Comparison of ENCODE assay signal across 10 cellular contexts in genomic region chr19:14494451-14494850, GRCh38. TPM values are rescaled to one million over a fixed set of nuclear protein-coding genes. Genes with fewer than 3 reads are reported as not detected.
DNase-seq lines count a peak whose midpoint lies in the region; FAIRE-seq and TF ChIP-seq lines count a peak whose summit lies in the region.
"Had no signal": no experiment of that assay in that cellular context is flagged by ENCODE, and none has a peak within 500 bp of the region (broad histone marks: within the 10 kb centered on the region; RNA-seq: fewer than 3 reads in every experiment).

No MANE protein-coding gene starts in this region.

- H4K20me1 ChIP-seq in fibroblast of lung (ENCODE audit: control insufficient read depth, extremely low read depth, insufficient read depth, low read length) = no peaks in the 10 kb centered on the region

- CTCF ChIA-PET in Caco-2 (lab: Charles Lee) = interaction anchor here (1.7 kb wide), 1 partner anchor 57 kb away, joined by 6 read pairs; no protein-coding TSS in a partner anchor

- peaks cover 27% of the 10 kb centered on the region for H3K79me2 ChIP-seq in fibroblast of lung (ENCODE audit: control insufficient read depth, insufficient read depth, low read length)

- no peaks in the 10 kb centered on the region for H3K27me3 Mint-ChIP-seq in Caco-2 (ENCODE audit: insufficient read depth, unreplicated experiment)

- H3K27me3 ChIP-seq in Caco-2 (replicated peaks; ENCODE audit: control insufficient read depth, insufficient read depth, low read length) = no peaks in the 10 kb centered on the region
- no peaks in the 10 kb centered on the region for H3K27me3 ChIP-seq in fibroblast of lung (ENCODE audit: control insufficient read depth, insufficient read depth, low read length)
- H3K27me3 ChIP-seq in sigmoid colon = no peaks in the 10 kb centered on the region

- BruUV-seq in Caco-2 (replicated peaks; lab: Mats Ljungman, UMichigan) = TSS peak; percentile 49

- DNase-seq in Caco-2 (no peak), fibroblast of lung (ENCODE audit: low read depth in 2 of 2) (no peak), sigmoid colon (no peak), HTR-8/SVneo (ENCODE audit: insufficient read length, low spot score) (no peak), Kasumi-1 (lab: John Stamatoyannopoulos, UW) (no peak), DMS79 treated with DMSO at 0.1 percent for 48 hours (lab: John Stamatoyannopoulos, UW) (no peak), posterior cingulate gyrus (no peak)
- DNase-seq: dermis blood vessel endothelial cell, NCI-H1092 had no signal

- peak overlapping the region; percentile 63 for H3K27ac Mint-ChIP-seq in Caco-2 (ENCODE audit: unreplicated experiment)

- peak overlapping the region; percentile 6 for H3K27ac ChIP-seq in fibroblast of lung (ENCODE audit: insufficient read depth, low read length)
- H3K27ac ChIP-seq in sigmoid colon = peak overlapping the region; percentile 74 to 83 (median 80)

- TF ChIP-seq CTCF in Caco-2 (IDR thresholded peaks at IDR 0.05; ENCODE audit: insufficient read depth in 1 of 2, low read depth in 1 of 2, low read length in 1 of 2, severe bottlenecking in 1 of 2, unreplicated experiment in 1 of 2) = no peak
- TF ChIP-seq CTCF in WI38 (IDR thresholded peaks at IDR 0.05; ENCODE audit: low read depth, low read length) = no peak
- TF ChIP-seq CTCF in fibroblast of lung (conservative IDR thresholded peaks at IDR 0.05 in 1 of 2, IDR thresholded peaks at IDR 0.05 in 1 of 2; ENCODE audit: low read depth in 1 of 2, low read length in 2 of 2) = no peak
- no peak for TF ChIP-seq CTCF in sigmoid colon (IDR thresholded peaks at IDR 0.05)

- H3K9me3 Mint-ChIP-seq in Caco-2 (ENCODE audit: unreplicated experiment) = no peaks in the 10 kb centered on the region

- H3K36me3 ChIP-seq in Caco-2 (ENCODE audit: control insufficient read depth, insufficient read depth, low read length) = no peaks in the 10 kb centered on the region; the same call in 1 of the 2 replicates
- H3K36me3 ChIP-seq in fibroblast of lung (ENCODE audit: control insufficient read depth, insufficient read depth, low read length) = peaks cover 6% of the 10 kb centered on the region
- peaks cover 0 to 26% (median 0%) of the 10 kb centered on the region in 4 donors for H3K36me3 ChIP-seq in sigmoid colon

- 71 to 79% methylated on average over 5 of the region's 5 CpGs for WGBS in sigmoid colon, 2 donors

- peaks cover 51% of the 10 kb centered on the region for H3K36me3 Mint-ChIP-seq in Caco-2 (ENCODE audit: insufficient read depth, unreplicated experiment)

- peak overlapping the region; percentile 80 for H3K4me3 Mint-ChIP-seq in Caco-2 (ENCODE audit: unreplicated experiment)

- no peak overlapping the region for H2AFZ ChIP-seq in fibroblast of lung (ENCODE audit: low read length)

- peak overlapping the region; percentile 93 for H3K4me3 ChIP-seq in Caco-2 (ENCODE audit: low read depth, low read length)
- H3K4me3 ChIP-seq in WI38 (ENCODE audit: low read depth, low read length) = peak overlapping the region; percentile 90
- H3K4me3 ChIP-seq in fibroblast of lung (replicated peaks in 1 of 4; ENCODE audit: control extremely low read depth in 1 of 4, insufficient read depth in 1 of 4, low read depth in 3 of 4, low read length in 4 of 4) = peak overlapping the region; percentile 66 to 87 (median 76)
- H3K4me3 ChIP-seq in sigmoid colon = peak overlapping the region in 2 of 4 donors; percentile 77 to 82

- no peak for TF ChIP-seq POLR2A in sigmoid colon (IDR thresholded peaks at IDR 0.05)

- H3K9ac ChIP-seq in fibroblast of lung (ENCODE audit: insufficient read depth, low read length) = peak overlapping the region; percentile 20

- FAIRE-seq in HTR-8/SVneo (lab: Jason Lieb, UNC) = no peak

- H3K4me1 Mint-ChIP-seq in Caco-2 (ENCODE audit: low read depth, unreplicated experiment) = peaks cover 21% of the 10 kb centered on the region

- H3K9me3 ChIP-seq in Caco-2 (no peaks in the 10 kb centered on the region), fibroblast of lung (ENCODE audit: control insufficient read depth, insufficient read depth, low read depth, low read length) (no peaks in the 10 kb centered on the region), sigmoid colon (no peaks in the 10 kb centered on the region)

- intact Hi-C loops in Caco-2 (cut with micrococcal nuclease; ENCODE audit: unreplicated experiment) (no loop called here), sigmoid colon (cut with DNase I) (no loop called here), posterior cingulate gyrus (cut with DNase I) (no loop called here)

- TF ChIP-seq EP300 in sigmoid colon (IDR thresholded peaks at IDR 0.05) = no peak

- peak overlapping the region; percentile 71 for H3K4me2 ChIP-seq in fibroblast of lung (ENCODE audit: extremely low read depth, insufficient read depth, low read length)

- POLR2A ChIA-PET in Caco-2 (lab: Charles Lee) = interaction anchor here (0.6 kb wide), 1 partner anchor 196 kb away, joined by 3 read pairs; the partner anchor contains the start of gene ZNF333

- H3K4me1 ChIP-seq in Caco-2 (peaks cover 16% of the 10 kb centered on the region), fibroblast of lung (ENCODE audit: control insufficient read depth, extremely low read depth, insufficient read depth, low read length) (peaks cover 10% of the 10 kb centered on the region), sigmoid colon (peaks cover 0 to 31% (median 24%) of the 10 kb centered on the region in 4 donors)

RNA-seq across cellular contexts. Expression of gene GIPC1, which starts 1.5 kb away (rescaled TPM):
- total RNA-seq in Caco-2 (2022) = 98.7 and 105 TPM in 2 replicates
- total RNA-seq in fibroblast of lung = 80.1 and 129 TPM in 2 replicates
- polyA plus RNA-seq in fibroblast of lung = 57.3 and 72.5 TPM in 2 replicates
- polyA plus RNA-seq in fibroblast of lung (2012) = 106 and 144 TPM in 2 replicates
- polyA minus RNA-seq in fibroblast of lung (ENCODE audit: low replicate concordance) = 45.0 and 58.4 TPM in 2 replicates
- total RNA-seq in sigmoid colon = 10 to 100 TPM; 65.1 to 97.7 (median 68.5) TPM
- 100 to 1,000 TPM; 344 to 378 (median 351) TPM for polyA plus RNA-seq in sigmoid colon

RNA-seq across cellular contexts. Expression of gene PTGER1, which starts 19.3 kb away (rescaled TPM):
- 0.20 and 0.74 TPM in 2 replicates for total RNA-seq in Caco-2 (2022)
- total RNA-seq in fibroblast of lung = 9.7 and 18.7 TPM in 2 replicates
- 0.67 and 2.3 TPM in 2 replicates for polyA plus RNA-seq in fibroblast of lung
- polyA plus RNA-seq in fibroblast of lung (2012) = 5.2 and 9.9 TPM in 2 replicates
- polyA minus RNA-seq in fibroblast of lung (ENCODE audit: low replicate concordance) = 0.52 and 3.4 TPM in 2 replicates
- under 1 TPM in 2 of 4 donors, not detected in 2; 0.54 to 0.71 TPM for total RNA-seq in sigmoid colon
- under 1 TPM in 1 of 3 donors, not detected in 2; 0.67 TPM for polyA plus RNA-seq in sigmoid colon

RNA-seq across cellular contexts. Expression of gene DNAJB1, which starts 23.7 kb away (rescaled TPM):
- total RNA-seq in Caco-2 (2022) (79.5 and 80.2 TPM in 2 replicates), fibroblast of lung (77.3 and 87.7 TPM in 2 replicates), sigmoid colon (10 to 100 TPM; 44.6 to 69.3 (median 51.9) TPM)
- polyA plus RNA-seq in fibroblast of lung (87.3 and 148 TPM in 2 replicates), sigmoid colon (100 to 1,000 TPM in 1 of 3 donors, 10 to 100 TPM in 2; 70.9 to 118 (median 77.6) TPM)
- 69.4 and 112 TPM in 2 replicates for polyA plus RNA-seq in fibroblast of lung (2012)
- 85.1 and 207 TPM in 2 replicates for polyA minus RNA-seq in fibroblast of lung (ENCODE audit: low replicate concordance)

RNA-seq across cellular contexts. Expression of gene TECR, which starts 34.9 kb away (rescaled TPM):
- total RNA-seq in Caco-2 (2022) (294 and 300 TPM in 2 replicates), fibroblast of lung (20.5 and 34.0 TPM in 2 replicates), sigmoid colon (10 to 100 TPM; 20.6 to 34.2 (median 30.0) TPM)
- polyA plus RNA-seq in fibroblast of lung (73.4 and 109 TPM in 2 replicates), sigmoid colon (100 to 1,000 TPM in 1 of 3 donors, 10 to 100 TPM in 2; 32.4 to 139 (median 37.2) TPM)
- polyA plus RNA-seq in fibroblast of lung (2012) = 103 and 161 TPM in 2 replicates
- polyA minus RNA-seq in fibroblast of lung (ENCODE audit: low replicate concordance) = 344 and 409 TPM in 2 replicates
